ENCODE assay signal across 13 cellular contexts in genomic region chr17:65359016-65359415, GRCh38.
A peak's percentile ranks its signal among the peaks of the same experiment; 100 is the strongest.
DNase-seq lines count a peak whose midpoint lies in the region; ATAC-seq, FAIRE-seq and TF ChIP-seq lines count a peak whose summit lies in the region.
"Had no signal": no experiment of that assay in that cellular context is flagged by ENCODE, and none has a peak within 500 bp of the region (broad histone marks: within the 10 kb centered on the region; RNA-seq: fewer than 3 reads in every experiment).

No MANE protein-coding gene starts in this region.

- no peak overlapping the region for H3K4me3 ChIP-seq in A673 (ENCODE audit: low read depth, low read length, poor library complexity, severe bottlenecking)
- H3K4me3 ChIP-seq: prostate gland, SK-N-MC, tibial artery had no signal

- TF ChIP-seq POLR2A in H54 (IDR thresholded peaks at IDR 0.05; ENCODE audit: low read depth, low read length) = no peak

- no peak for TF ChIP-seq CTCF in A673 (conservative IDR thresholded peaks at IDR 0.05; ENCODE audit: low read depth, low read length)

- DNase-seq in A673 (ENCODE audit: low spot score) (peak; percentile 30), H54 (ENCODE audit: insufficient read length, low spot score) (peak; percentile 81), lung microvascular endothelial cell (ENCODE audit: low read depth in 2 of 2) (peak; percentile 30 to 89), left cardiac atrium (no peak), DMS79 treated with DMSO at 0.1 percent for 48 hours (lab: John Stamatoyannopoulos, UW) (no peak)
- DNase-seq in activated naive CD8-positive, alpha-beta T cell treated with anti-CD3 and anti-CD28 coated beads for 36 hours = peak; percentile 47
- DNase-seq: amygdala, NCI-H1417 treated with DMSO at 0.1 percent for 48 hours, tibial artery had no signal

- peak; percentile 76 for FAIRE-seq in H54 (lab: Jason Lieb, UNC)

- CTCF ChIA-PET in A673 (lab: Charles Lee) = no interaction called here

- no peaks in the 10 kb centered on the region for H3K4me1 ChIP-seq in A673 (ENCODE audit: insufficient read depth, low read length, poor library complexity, severe bottlenecking)
- H3K4me1 ChIP-seq: prostate gland, tibial artery had no signal

- intact Hi-C loops in A673 (cut with micrococcal nuclease; ENCODE audit: unreplicated experiment) = no loop called here
- intact Hi-C loops in left cardiac atrium (cut with DNase I) = no loop called here

- H3K36me3 ChIP-seq in A673 (ENCODE audit: insufficient read depth, low read length, poor library complexity, severe bottlenecking) = no peaks in the 10 kb centered on the region
- H3K36me3 ChIP-seq: prostate gland, tibial artery had no signal

- H3K4me1 Mint-ChIP-seq in activated naive CD8-positive, alpha-beta T cell treated with anti-CD3 and anti-CD28 coated beads for 36 hours = peaks cover 17% of the 10 kb centered on the region

- H3K9me3 ChIP-seq in A673 (ENCODE audit: low read depth, low read length, poor library complexity, severe bottlenecking) = peaks cover 2% of the 10 kb centered on the region
- H3K9me3 ChIP-seq: prostate gland, tibial artery had no signal

- no TSS peak for BruUV-seq in A673 (replicated peaks; lab: Mats Ljungman, UMichigan)

- H3K27ac ChIP-seq in A673 (ENCODE audit: low read depth, low read length, poor library complexity, severe bottlenecking) = no peak overlapping the region
- H3K27ac ChIP-seq: prostate gland, SK-N-MC, tibial artery had no signal

- no peaks in the 10 kb centered on the region for H3K36me3 Mint-ChIP-seq in activated naive CD8-positive, alpha-beta T cell treated with anti-CD3 and anti-CD28 coated beads for 36 hours

- ATAC-seq in HG03469 (IDR thresholded peaks at IDR 0.05; ENCODE audit: unreplicated experiment) (no peak), left cardiac atrium (no peak), HG03196 (IDR thresholded peaks at IDR 0.05; ENCODE audit: unreplicated experiment) (no peak)

- peaks cover 4% of the 10 kb centered on the region for H3K27me3 Mint-ChIP-seq in activated naive CD8-positive, alpha-beta T cell treated with anti-CD3 and anti-CD28 coated beads for 36 hours

- H3K4me3 Mint-ChIP-seq in activated naive CD8-positive, alpha-beta T cell treated with anti-CD3 and anti-CD28 coated beads for 36 hours = no peak overlapping the region

- no peaks in the 10 kb centered on the region for H3K27me3 ChIP-seq in A673 (replicated peaks; ENCODE audit: insufficient read depth, low read depth, low read length, poor library complexity)

- POLR2A ChIA-PET in A673 (lab: Charles Lee; ENCODE audit: low non-redundant PET) = no interaction called here

- peak overlapping the region; percentile 50 for H3K27ac Mint-ChIP-seq in activated naive CD8-positive, alpha-beta T cell treated with anti-CD3 and anti-CD28 coated beads for 36 hours

- no peaks in the 10 kb centered on the region for H3K9me3 Mint-ChIP-seq in activated naive CD8-positive, alpha-beta T cell treated with anti-CD3 and anti-CD28 coated beads for 36 hours

Comparison
In these comparisons a context has a peak if more than half of its experiments do, and no peak if none do; other contexts are left out.
1. DNase-seq: peak in A673 (single experiment), H54 (single experiment), activated naive CD8-positive, alpha-beta T cell treated with anti-CD3 and anti-CD28 coated beads for 36 hours (single experiment) and lung microvascular endothelial cell (2 of 2); none in left cardiac atrium (single experiment) and DMS79 treated with DMSO at 0.1 percent for 48 hours (single experiment).